ENCODE assay signal across 1 cellular context in genomic region chr6:32853541-32854375, GRCh38.
A peak's percentile ranks its signal among the peaks of the same experiment; 100 is the strongest.
TF ChIP-seq lines count a peak whose summit lies in the region.

PSMB9 (plus strand) TSS chr6:32854192; CDS start chr6:32854230, 38 bp downstream.
TAP1 (minus strand) TSS chr6:32853704; CDS start chr6:32853636, 68 bp downstream.

TF ChIP-seq in GM12878, 131 proteins besides CTCF, POLR2A, EP300 and RAD21 (continued from another document and continues in another):
- peak; percentile 76 for TF ChIP-seq REST (IDR thresholded peaks at IDR 0.05; ENCODE audit: low read depth, low read length)
- TF ChIP-seq RUNX3 (IDR thresholded peaks at IDR 0.05; ENCODE audit: low read length), result no peak; the same call in none of the 2 replicates
- peak; percentile 62 for TF ChIP-seq YY1 (IDR thresholded peaks at IDR 0.05; ENCODE audit: low read depth, low read length)
- peak; percentile 11; the same call in 1 of the 2 replicates for TF ChIP-seq ZNF217 (IDR thresholded peaks at IDR 0.05)
- TF ChIP-seq FOS (IDR thresholded peaks at IDR 0.05; ENCODE audit: borderline replicate concordance, extremely low read depth, insufficient read length), result no peak
- TF ChIP-seq BHLHE40 (IDR thresholded peaks at IDR 0.05; ENCODE audit: borderline replicate concordance in 1 of 2, low read depth in 2 of 2, low read length in 1 of 2), result peak; percentile 77 to 82
- no peak for TF ChIP-seq ZBTB33 (IDR thresholded peaks at IDR 0.05)
- TF ChIP-seq RELA (IDR thresholded peaks at IDR 0.05; ENCODE audit: borderline replicate concordance, partially characterized antibody), result peak; percentile 25
- TF ChIP-seq STAT3 (IDR thresholded peaks at IDR 0.05; ENCODE audit: low read depth, low read length), result no peak
- TF ChIP-seq ATF7 (IDR thresholded peaks at IDR 0.05; ENCODE audit: low read depth), result peak; percentile 59; the same call in 1 of the 2 replicates
- peak; percentile 96 for TF ChIP-seq RELB (IDR thresholded peaks at IDR 0.05; ENCODE audit: low read depth)
- TF ChIP-seq ZNF24 (IDR thresholded peaks at IDR 0.05), result 0 out of 2 replicates have a peak, but pooled peaks have one; percentile 21
- peak; percentile 12; the same call in 1 of the 2 replicates for TF ChIP-seq HDGF (IDR thresholded peaks at IDR 0.05)
- TF ChIP-seq BRCA1 (IDR thresholded peaks at IDR 0.05; ENCODE audit: low read depth, low read length), result no peak
- TF ChIP-seq TCF12 (IDR thresholded peaks at IDR 0.05; ENCODE audit: low read depth, low read length), result 0 out of 2 replicates have a peak, but pooled peaks have one; percentile 8
- peak; percentile 38 for TF ChIP-seq MXI1 (IDR thresholded peaks at IDR 0.05; ENCODE audit: low read depth, low read length)
- TF ChIP-seq EED (IDR thresholded peaks at IDR 0.05; ENCODE audit: low read depth), result peak; percentile 83
- no peak for TF ChIP-seq SPI1 (IDR thresholded peaks at IDR 0.05; ENCODE audit: borderline replicate concordance, insufficient read depth, low read depth, low read length)
- no peak; the same call in 1 of the 2 replicates for TF ChIP-seq ESRRA (IDR thresholded peaks at IDR 0.05; ENCODE audit: low read length)
- peak; percentile 95 for TF ChIP-seq IKZF1 (conservative IDR thresholded peaks at IDR 0.05)
- peak; percentile 50; the same call in 1 of the 2 replicates for TF ChIP-seq TCF3 (IDR thresholded peaks at IDR 0.05; ENCODE audit: borderline replicate concordance, insufficient read depth, low read depth, low read length)
- TF ChIP-seq BCLAF1 (IDR thresholded peaks at IDR 0.05), result no peak
- peak; percentile 72; the same call in 1 of the 2 replicates for TF ChIP-seq POLR2AphosphoS5 (IDR thresholded peaks at IDR 0.05; ENCODE audit: low read length)
- 0 out of 2 replicates have a peak, but pooled peaks have one; percentile 67 for TF ChIP-seq MLLT1 (IDR thresholded peaks at IDR 0.05)
- peak; percentile 50; the same call in 1 of the 2 replicates for TF ChIP-seq NFIC (IDR thresholded peaks at IDR 0.05; ENCODE audit: low read depth, low read length)
- TF ChIP-seq JUND (IDR thresholded peaks at IDR 0.05; ENCODE audit: low read depth, low read length), result no peak
- peak; percentile 81 for TF ChIP-seq SMC3 (IDR thresholded peaks at IDR 0.05; ENCODE audit: borderline replicate concordance, low read length)
- peak; percentile 91 for TF ChIP-seq SIN3A (IDR thresholded peaks at IDR 0.05; ENCODE audit: low read depth, low read length)
- no peak for TF ChIP-seq USF1 (IDR thresholded peaks at IDR 0.05; ENCODE audit: borderline replicate concordance, extremely low read length, insufficient read depth, low read depth, low read length)
- TF ChIP-seq ASH2L (IDR thresholded peaks at IDR 0.05; ENCODE audit: borderline replicate concordance, low read depth), result peak; percentile 50; the same call in 1 of the 2 replicates
- TF ChIP-seq ATF3 (IDR thresholded peaks at IDR 0.05; ENCODE audit: borderline replicate concordance, extremely low read depth, low read depth, low read length), result no peak
- TF ChIP-seq JUNB (IDR thresholded peaks at IDR 0.05), result no peak
- TF ChIP-seq NR2F1 (conservative IDR thresholded peaks at IDR 0.05), result no peak
- TF ChIP-seq ZBED1 (IDR thresholded peaks at IDR 0.05; ENCODE audit: borderline replicate concordance), result 0 out of 2 replicates have a peak, but pooled peaks have one; percentile 30
- peak; percentile 92; the same call in 1 of the 2 replicates for TF ChIP-seq SMARCA5 (IDR thresholded peaks at IDR 0.05)
- TF ChIP-seq TAF1 (IDR thresholded peaks at IDR 0.05; ENCODE audit: borderline replicate concordance, low read depth, low read length), result peak; percentile 71; the same call in 1 of the 2 replicates
- peak; percentile 98 for TF ChIP-seq CREM (IDR thresholded peaks at IDR 0.05; ENCODE audit: low read depth)
- TF ChIP-seq PRDM15 (CRISPR knock-in tag; IDR thresholded peaks at IDR 0.05), result no peak
- TF ChIP-seq TCF7 (IDR thresholded peaks at IDR 0.05; ENCODE audit: borderline replicate concordance), result no peak
- TF ChIP-seq CHD4 (IDR thresholded peaks at IDR 0.05), result no peak
- TF ChIP-seq SRF (IDR thresholded peaks at IDR 0.05; ENCODE audit: low read depth in 2 of 2, low read length in 2 of 2), result peak in 1 of 2 experiments; percentile 84; a peak in 2 of 4 replicates
- TF ChIP-seq NFXL1 (IDR thresholded peaks at IDR 0.05; ENCODE audit: borderline replicate concordance), result no peak
- no peak; the same call in 1 of the 2 replicates for TF ChIP-seq DPF2 (IDR thresholded peaks at IDR 0.05)
- peak; percentile 44; the same call in 1 of the 2 replicates for TF ChIP-seq MEF2A (IDR thresholded peaks at IDR 0.05; ENCODE audit: insufficient read depth, low read depth, low read length)
